In genomic region chr7:76317782-76318487, GRCh38 we compare ENCODE assay signal across 8 cellular contexts. TPM values are rescaled to one million over a fixed set of nuclear protein-coding genes. Genes with fewer than 3 reads are reported as not detected.
DNase-seq lines count a peak whose midpoint lies in the region; ATAC-seq, FAIRE-seq and TF ChIP-seq lines count a peak whose summit lies in the region.

No MANE protein-coding gene starts in this region.

- DNase-seq in D721Med (ENCODE audit: insufficient read length, low spot score) (peak; percentile 98), HuH-7 (ENCODE audit: low spot score) (peak; percentile 95), activated T-cell treated with anti-CD3 and anti-CD28 coated beads for 1 hour (ENCODE audit: low read depth) (peak; percentile 92), epidermal melanocyte (ENCODE audit: insufficient read length, low spot score) (peak; percentile 98), mucosa of descending colon (peak; percentile 97 to 99 (median 98))
- peak; percentile 94 for DNase-seq in stimulated activated CD8-positive, alpha-beta memory T cell treated with anti-CD3 and anti-CD28 coated beads, Interleukin-4, amount 100 ng/mL, for 24 hours (ENCODE audit: low read depth)

- peak overlapping the region; percentile 83 for H3K4me2 ChIP-seq in OCI-LY1 (ENCODE audit: low read length)

- no peak for FAIRE-seq in D721Med (lab: Jason Lieb, UNC)

- intact Hi-C loops in mucosa of descending colon (cut with DNase I, micrococcal nuclease) = loop anchor here (10.0 kb wide), 1 partner anchor 143 kb away; no protein-coding TSS in a partner anchor

- peak overlapping the region; percentile 70 for H3K9ac ChIP-seq in OCI-LY1 (ENCODE audit: low read length)

- no peaks in the 10 kb centered on the region for H3K27me3 ChIP-seq in OCI-LY1 (ENCODE audit: insufficient read depth, low read length)

- H3K4me3 ChIP-seq in OCI-LY1 (ENCODE audit: low read depth, low read length, poor library complexity, severe bottlenecking) = peak overlapping the region; percentile 65
- H3K4me3 ChIP-seq in mucosa of descending colon = peak overlapping the region; percentile 67

- no peaks in the 10 kb centered on the region for H4K20me1 ChIP-seq in OCI-LY1 (ENCODE audit: insufficient read depth, low read length)

- H3K4me1 ChIP-seq in OCI-LY1 (ENCODE audit: insufficient read depth, low read length, severe bottlenecking) = peaks cover 27% of the 10 kb centered on the region
- peaks cover 14% of the 10 kb centered on the region for H3K4me1 ChIP-seq in mucosa of descending colon (ENCODE audit: low read depth)

- H3K79me2 ChIP-seq in OCI-LY1 (ENCODE audit: insufficient read depth, low read length) = no peaks in the 10 kb centered on the region

- ATAC-seq in GM21515 (IDR thresholded peaks at IDR 0.05; ENCODE audit: unreplicated experiment) (peak; percentile 89), mucosa of descending colon (peak; percentile 93)

- H3K9me2 ChIP-seq in OCI-LY1 (ENCODE audit: low read depth, low read length) = no peaks in the 10 kb centered on the region

- peak overlapping the region; percentile 22; the same call in 1 of the 2 replicates for H2AFZ ChIP-seq in OCI-LY1 (ENCODE audit: low read length)

- H3K27ac ChIP-seq in OCI-LY1 (ENCODE audit: low read depth, low read length, poor library complexity, severe bottlenecking) = peak overlapping the region; percentile 82

- H3K9me3 ChIP-seq in OCI-LY1 (ENCODE audit: low read length) (no peaks in the 10 kb centered on the region), mucosa of descending colon (no peaks in the 10 kb centered on the region)

- no peak for TF ChIP-seq CTCF in D721Med (IDR thresholded peaks at IDR 0.05; ENCODE audit: insufficient read depth, missing control alignments)
- no peak for TF ChIP-seq CTCF in OCI-LY1 (IDR thresholded peaks at IDR 0.05; ENCODE audit: low read length)
- no peak for TF ChIP-seq CTCF in mucosa of descending colon (IDR thresholded peaks at IDR 0.05)

- H3K36me3 ChIP-seq in OCI-LY1 (ENCODE audit: insufficient read depth, low read length) = peaks cover 10% of the 10 kb centered on the region; the same call in 1 of the 2 replicates
- H3K36me3 ChIP-seq in mucosa of descending colon (ENCODE audit: low read depth) = no peaks in the 10 kb centered on the region

- 0 out of 2 replicates have a peak, but pooled peaks cover 11% of the 10 kb centered on the region for H3F3A ChIP-seq in OCI-LY1 (ENCODE audit: insufficient read depth, low read length)

RNA-seq across cellular contexts. Expression of gene HSPB1, which starts 15.5 kb away (rescaled TPM):
- total RNA-seq in mucosa of descending colon = 100 to 1,000 TPM; 207 to 840 (median 310) TPM

RNA-seq across cellular contexts. Expression of gene YWHAG, which starts 40.9 kb away (rescaled TPM):
- 100 to 1,000 TPM in 2 of 3 donors, 10 to 100 TPM in 1; 74.3 to 114 (median 102) TPM for total RNA-seq in mucosa of descending colon

Comparison
In these comparisons a context has a peak if more than half of its experiments do, and no peak if none do; other contexts are left out.
1. Peak in every context shown above with its lines: DNase-seq, ATAC-seq, H3K4me3 ChIP-seq and H3K27ac ChIP-seq.